ENCODE assay signal across 9 cellular contexts in the genomic region with DNA sequence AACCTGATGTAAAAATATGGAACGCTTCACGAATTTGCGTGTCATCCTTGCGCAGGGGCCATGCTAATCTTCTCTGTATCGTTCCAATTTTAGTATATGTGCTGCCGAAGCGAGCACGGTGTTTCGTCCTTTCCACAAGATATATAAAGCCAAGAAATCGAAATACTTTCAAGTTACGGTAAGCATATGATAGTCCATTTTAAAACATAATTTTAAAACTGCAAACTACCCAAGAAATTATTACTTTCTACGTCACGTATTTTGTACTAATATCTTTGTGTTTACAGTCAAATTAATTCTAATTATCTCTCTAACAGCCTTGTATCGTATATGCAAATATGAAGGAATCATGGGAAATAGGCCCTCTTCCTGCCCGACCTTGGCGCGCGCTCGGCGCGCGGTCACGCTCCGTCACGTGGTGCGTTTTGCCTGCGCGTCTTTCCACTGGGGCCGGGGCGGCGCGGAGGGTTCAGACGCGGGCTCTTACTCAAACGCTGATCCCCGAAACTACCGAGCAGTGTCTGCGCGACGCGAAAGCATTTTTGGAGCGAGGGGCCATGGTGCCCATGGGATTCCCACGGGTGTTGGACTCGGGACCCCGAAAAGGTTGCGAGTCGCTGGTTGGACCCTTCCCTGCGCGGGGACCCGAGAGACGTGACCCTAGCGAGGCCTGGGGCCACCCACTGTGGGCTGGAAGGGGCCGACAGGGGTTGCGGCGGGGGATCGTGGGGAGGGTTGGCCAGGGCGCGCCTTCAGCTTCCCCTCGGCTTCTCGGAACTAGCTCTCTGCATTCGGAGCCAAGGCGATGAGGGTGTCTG. TPM values are rescaled to one million over a fixed set of nuclear protein-coding genes. Genes with fewer than 3 reads are reported as not detected.
A peak's percentile ranks its signal among the peaks of the same experiment; 100 is the strongest.
DNase-seq lines count a peak whose midpoint lies in the region; ATAC-seq and TF ChIP-seq lines count a peak whose summit lies in the region.
"Had no signal": no experiment of that assay in that cellular context is flagged by ENCODE, and none has a peak within 500 bp of the region (broad histone marks: within the 10 kb centered on the region; RNA-seq: fewer than 3 reads in every experiment).

A gene (minus strand): TSS at position 117 of the 818 bp plus-strand sequence.

- peaks cover 7% of the 10 kb centered on the region for H3K27me3 Mint-ChIP-seq in chondrocyte (ENCODE audit: low read depth)

- peak within 1 kb of the TSS; percentile 73 for H3K4me3 ChIP-seq in kidney epithelial cell (ENCODE audit: low read depth, low read length)

- DNase-seq in AML-193 (lab: John Stamatoyannopoulos, UW): peak; percentile 93 to 94
- peak; percentile 52 for DNase-seq in NCI-H510A (lab: John Stamatoyannopoulos, UW)
- DNase-seq in activated CD4-positive, alpha-beta T cell treated with anti-CD3 and anti-CD28 coated beads for 24 hours (ENCODE audit: low read depth in 2 of 2): peak; percentile 90 to 91
- no peak for DNase-seq in chondrocyte (ENCODE audit: low spot score)
- DNase-seq in kidney epithelial cell (ENCODE audit: low read depth): peak; percentile 65
- DNase-seq in stimulated activated CD4-positive, alpha-beta T cell treated with anti-CD3 and anti-CD28 coated beads, Interleukin-15, amount 100 ng/mL, for 24 hours: peak; percentile 96

- TF ChIP-seq CTCF in chondrocyte (IDR thresholded peaks at IDR 0.05) (no peak), kidney epithelial cell (IDR thresholded peaks at IDR 0.05; ENCODE audit: insufficient read depth, low read length, poor library complexity, severe bottlenecking) (no peak)

- peak; percentile 91 for TF ChIP-seq POLR2A in GM19193 (IDR thresholded peaks at IDR 0.05; ENCODE audit: extremely low read depth, insufficient read depth, insufficient read length)

- H3K36me3 ChIP-seq in kidney epithelial cell (ENCODE audit: control insufficient read depth, insufficient read depth, low read length): no peaks in the 10 kb centered on the region

- peak within 1 kb of the TSS; percentile 88 for H3K27ac Mint-ChIP-seq in chondrocyte (ENCODE audit: unreplicated experiment)

- H3K9me3 Mint-ChIP-seq in chondrocyte (ENCODE audit: low read depth): no peaks in the 10 kb centered on the region

- H3K36me3 Mint-ChIP-seq in chondrocyte (ENCODE audit: low read depth): no peaks in the 10 kb centered on the region

- H3K4me3 Mint-ChIP-seq in chondrocyte (ENCODE audit: unreplicated experiment): peak within 1 kb of the TSS; percentile 88

- ATAC-seq in HG03432 (IDR thresholded peaks at IDR 0.05; ENCODE audit: unreplicated experiment): peak; percentile 85

- peaks cover 29% of the 10 kb centered on the region for H3K27me3 ChIP-seq in kidney epithelial cell (ENCODE audit: control insufficient read depth, insufficient read depth, low read length)

- peaks cover 50% of the 10 kb centered on the region for H3K4me1 Mint-ChIP-seq in chondrocyte (ENCODE audit: low read depth)

RNA-seq across cellular contexts. Expression of the gene that starts here (rescaled TPM):
- not detected in 3 replicates for total RNA-seq in chondrocyte
- not detected in 2 replicates for total RNA-seq in kidney epithelial cell
- total RNA-seq: T-helper 2 cell treated with Interferon-gamma antibody and Interleukin-4, amounts not matched to agents 100 ng/mL and 5 ng/mL, for 36 hours had no signal

Comparison
In these comparisons a context has a peak if more than half of its experiments do, and no peak if none do; other contexts are left out.
1. Peak in DNase-seq and H3K4me3 ChIP-seq in kidney epithelial cell; RNA of the gene not detected or under 1 TPM.